1 cellular context compared by ENCODE assay signal in the genomic region with DNA sequence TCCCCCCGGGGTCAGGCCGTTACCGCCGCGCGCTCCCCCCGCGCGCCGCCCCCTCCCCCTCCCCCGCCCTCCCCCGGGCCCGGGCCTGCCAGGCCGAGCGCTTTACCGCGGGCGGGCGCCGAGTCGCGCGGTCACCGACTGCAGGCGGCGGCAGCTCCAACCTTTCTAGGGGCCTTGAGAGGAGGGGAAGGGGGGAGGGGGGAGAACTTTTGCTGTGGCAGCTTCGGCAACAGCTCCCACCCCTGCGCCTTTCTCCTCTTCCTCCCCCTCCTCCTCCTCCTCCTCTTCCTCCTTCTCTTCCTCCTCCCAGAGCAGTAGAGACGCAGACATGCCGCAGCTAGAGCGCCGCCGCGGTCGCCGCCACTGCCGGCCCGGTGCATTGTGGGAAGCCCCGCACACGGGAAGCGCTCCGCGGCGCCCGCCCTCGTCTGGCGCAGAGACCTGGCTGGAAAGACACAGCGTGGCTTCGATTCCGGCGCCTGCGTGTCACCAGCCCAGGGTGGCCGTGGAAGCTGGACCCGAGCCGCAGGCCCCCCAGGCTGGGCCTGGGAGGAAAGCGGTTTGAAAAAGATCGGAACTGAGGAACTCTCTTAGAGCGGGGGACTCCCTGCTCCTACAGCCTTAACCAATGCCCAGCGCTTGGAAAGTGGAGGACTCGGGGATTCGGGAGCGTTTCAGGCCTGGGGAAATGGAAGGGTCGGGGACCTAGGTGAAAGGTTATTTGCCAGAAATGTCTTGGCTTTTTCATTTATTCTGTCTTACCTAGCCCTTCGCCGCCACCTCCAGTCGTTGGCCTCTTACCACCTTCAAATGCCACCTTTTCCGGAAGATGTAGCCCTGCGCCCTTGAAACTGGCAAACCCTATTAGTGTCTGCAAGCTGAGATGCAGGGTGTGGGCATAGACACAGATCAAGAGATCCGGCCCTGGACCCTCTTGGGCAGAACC.
TF ChIP-seq lines count a peak whose summit lies in the region.

A gene with protein sequence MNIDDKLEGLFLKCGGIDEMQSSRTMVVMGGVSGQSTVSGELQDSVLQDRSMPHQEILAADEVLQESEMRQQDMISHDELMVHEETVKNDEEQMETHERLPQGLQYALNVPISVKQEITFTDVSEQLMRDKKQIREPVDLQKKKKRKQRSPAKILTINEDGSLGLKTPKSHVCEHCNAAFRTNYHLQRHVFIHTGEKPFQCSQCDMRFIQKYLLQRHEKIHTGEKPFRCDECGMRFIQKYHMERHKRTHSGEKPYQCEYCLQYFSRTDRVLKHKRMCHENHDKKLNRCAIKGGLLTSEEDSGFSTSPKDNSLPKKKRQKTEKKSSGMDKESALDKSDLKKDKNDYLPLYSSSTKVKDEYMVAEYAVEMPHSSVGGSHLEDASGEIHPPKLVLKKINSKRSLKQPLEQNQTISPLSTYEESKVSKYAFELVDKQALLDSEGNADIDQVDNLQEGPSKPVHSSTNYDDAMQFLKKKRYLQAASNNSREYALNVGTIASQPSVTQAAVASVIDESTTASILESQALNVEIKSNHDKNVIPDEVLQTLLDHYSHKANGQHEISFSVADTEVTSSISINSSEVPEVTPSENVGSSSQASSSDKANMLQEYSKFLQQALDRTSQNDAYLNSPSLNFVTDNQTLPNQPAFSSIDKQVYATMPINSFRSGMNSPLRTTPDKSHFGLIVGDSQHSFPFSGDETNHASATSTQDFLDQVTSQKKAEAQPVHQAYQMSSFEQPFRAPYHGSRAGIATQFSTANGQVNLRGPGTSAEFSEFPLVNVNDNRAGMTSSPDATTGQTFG (minus strand): TSS at position 330 of the 946 bp plus-strand sequence. CDS start 61,685 bp downstream, outside the sequence.

TF ChIP-seq in IMR-90, 13 proteins besides CTCF, POLR2A, EP300 and RAD21 (continued from another document):
- TF ChIP-seq SMC3 (IDR thresholded peaks at IDR 0.05; ENCODE audit: low read depth, low read length): 0 out of 2 replicates have a peak, but pooled peaks have one; percentile 3
- no peak for TF ChIP-seq FOS (IDR thresholded peaks at IDR 0.05; ENCODE audit: low read depth, low read length)
- TF ChIP-seq, protein P1, sequence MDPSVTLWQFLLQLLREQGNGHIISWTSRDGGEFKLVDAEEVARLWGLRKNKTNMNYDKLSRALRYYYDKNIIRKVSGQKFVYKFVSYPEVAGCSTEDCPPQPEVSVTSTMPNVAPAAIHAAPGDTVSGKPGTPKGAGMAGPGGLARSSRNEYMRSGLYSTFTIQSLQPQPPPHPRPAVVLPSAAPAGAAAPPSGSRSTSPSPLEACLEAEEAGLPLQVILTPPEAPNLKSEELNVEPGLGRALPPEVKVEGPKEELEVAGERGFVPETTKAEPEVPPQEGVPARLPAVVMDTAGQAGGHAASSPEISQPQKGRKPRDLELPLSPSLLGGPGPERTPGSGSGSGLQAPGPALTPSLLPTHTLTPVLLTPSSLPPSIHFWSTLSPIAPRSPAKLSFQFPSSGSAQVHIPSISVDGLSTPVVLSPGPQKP (IDR thresholded peaks at IDR 0.05; ENCODE audit: borderline replicate concordance, low read depth, low read length): no peak
- 0 out of 2 replicates have a peak, but pooled peaks have one; percentile 14 for TF ChIP-seq BHLHE40 (IDR thresholded peaks at IDR 0.05; ENCODE audit: low read depth, low read length)
